ENCODE assay signal across 21 cellular contexts in the genomic region with DNA sequence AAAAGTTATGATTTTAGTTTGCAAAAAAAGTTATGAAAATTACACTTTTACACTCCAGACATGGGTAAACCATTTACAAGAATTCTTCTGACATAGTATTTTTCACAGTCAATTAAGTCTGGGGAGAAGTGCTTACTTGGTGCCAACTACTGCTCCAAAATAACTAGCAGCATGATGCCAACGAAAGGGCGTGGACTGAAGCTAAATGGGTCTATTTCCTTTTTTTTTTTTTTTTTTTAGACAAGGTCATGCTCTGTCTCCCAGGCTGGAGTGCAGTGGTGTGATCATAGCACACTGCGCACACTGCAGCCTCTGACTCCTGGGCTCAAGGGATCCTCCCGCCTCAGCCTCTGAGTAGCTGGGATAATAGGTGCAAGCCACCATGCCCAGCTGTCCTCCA.
"Had no signal": no experiment of that assay in that cellular context is flagged by ENCODE, and none has a peak within 500 bp of the region (broad histone marks: within the 10 kb centered on the region; RNA-seq: fewer than 3 reads in every experiment).

No MANE protein-coding gene starts in this region.

- DNase-seq: activated CD4-positive, alpha-beta memory T cell treated with anti-CD3 and anti-CD28 coated beads, Interleukin-2, amount 10 ng/mL, durations not matched to agents 7 days and 5 days; activated CD4-positive, alpha-beta T cell treated with anti-CD3 and anti-CD28 coated beads for 36 hours; activated CD4-positive, alpha-beta T cell treated with anti-CD3 and anti-CD28 coated beads, Interleukin-2, amount 50 U/mL, for 1 hour; activated gamma-delta T cell treated with Interleukin-2 at 50 U/mL for 16 hours; activated naive CD4-positive, alpha-beta T cell treated with anti-CD3 and anti-CD28 coated beads, Interleukin-2, amount 50 U/mL, for 16 hours; activated T-cell treated with anti-CD3 and anti-CD28 coated beads for 4 hours; activated T-cell treated with anti-CD3 and anti-CD28 coated beads, Interleukin-2, amount 50 U/mL, for 48 hours; caudate nucleus; KG1; NCI-H1105 treated with DMSO at 0.1 percent for 48 hours; NCI-H1436 treated with DMSO at 0.1 percent for 48 hours; NCI-H187; NCI-H2081; NCI-H774; Right ventricle myocardium superior; SJCRH30; SK-N-SH; T-helper 1 cell; WERI-Rb-1 had no signal

- H3K27ac Mint-ChIP-seq: activated CD4-positive, alpha-beta memory T cell treated with anti-CD3 and anti-CD28 coated beads, Interleukin-2, amount 10 ng/mL, durations not matched to agents 7 days and 5 days; activated CD4-positive, alpha-beta T cell treated with anti-CD3 and anti-CD28 coated beads for 36 hours; activated T-helper 17 cell treated with anti-CD3 and anti-CD28 coated beads, Interleukin-2, amount 50 U/mL, for 72 hours; IgD-negative memory B cell had no signal

- H3K4me3 Mint-ChIP-seq: activated CD4-positive, alpha-beta memory T cell treated with anti-CD3 and anti-CD28 coated beads, Interleukin-2, amount 10 ng/mL, durations not matched to agents 7 days and 5 days; activated CD4-positive, alpha-beta T cell treated with anti-CD3 and anti-CD28 coated beads for 36 hours; activated T-helper 17 cell treated with anti-CD3 and anti-CD28 coated beads, Interleukin-2, amount 50 U/mL, for 72 hours; IgD-negative memory B cell had no signal

- ATAC-seq: activated CD4-positive, alpha-beta T cell treated with anti-CD3 and anti-CD28 coated beads for 36 hours; activated T-helper 17 cell treated with anti-CD3 and anti-CD28 coated beads, Interleukin-2, amount 50 U/mL, for 72 hours had no signal

- H3K4me1 Mint-ChIP-seq: activated CD4-positive, alpha-beta memory T cell treated with anti-CD3 and anti-CD28 coated beads, Interleukin-2, amount 10 ng/mL, durations not matched to agents 7 days and 5 days; activated CD4-positive, alpha-beta T cell treated with anti-CD3 and anti-CD28 coated beads for 36 hours; activated T-helper 17 cell treated with anti-CD3 and anti-CD28 coated beads, Interleukin-2, amount 50 U/mL, for 72 hours; IgD-negative memory B cell had no signal

- H3K9me3 Mint-ChIP-seq: activated CD4-positive, alpha-beta memory T cell treated with anti-CD3 and anti-CD28 coated beads, Interleukin-2, amount 10 ng/mL, durations not matched to agents 7 days and 5 days; activated T-helper 17 cell treated with anti-CD3 and anti-CD28 coated beads, Interleukin-2, amount 50 U/mL, for 72 hours had no signal
